Comparison of ENCODE assay signal across 17 cellular contexts in genomic region chr17:42001729-42002128, GRCh38. TPM values are rescaled to one million over a fixed set of nuclear protein-coding genes. Genes with fewer than 3 reads are reported as not detected.
DNase-seq lines count a peak whose midpoint lies in the region; ATAC-seq and TF ChIP-seq lines count a peak whose summit lies in the region.
"Had no signal": no experiment of that assay in that cellular context is flagged by ENCODE, and none has a peak within 500 bp of the region (broad histone marks: within the 10 kb centered on the region; RNA-seq: fewer than 3 reads in every experiment).

No MANE protein-coding gene starts in this region.

- H3K27ac ChIP-seq in IMR-90 (ENCODE audit: insufficient read depth, low read length) (no peak overlapping the region), caudate nucleus (ENCODE audit: low read depth, low read length) (peak overlapping the region; percentile 81), temporal lobe (ENCODE audit: low read depth, low read length) (peak overlapping the region; percentile 94)
- H3K27ac ChIP-seq: RWPE1 had no signal

- H4K91ac ChIP-seq in IMR-90 (ENCODE audit: insufficient read depth, low read depth, low read length) = no peak overlapping the region

- TF ChIP-seq RAD21 in IMR-90 (IDR thresholded peaks at IDR 0.05; ENCODE audit: low read length) = no peak

- H4K5ac ChIP-seq in IMR-90 (ENCODE audit: low read depth, low read length) = no peak overlapping the region

- H3K4me3 ChIP-seq in IMR-90 (ENCODE audit: insufficient read depth, low read depth, low read length) = no peak overlapping the region
- H3K4me3 ChIP-seq: GM23338, MG63 had no signal

- H2AK5ac ChIP-seq in IMR-90 (ENCODE audit: low read depth, low read length) = no peak overlapping the region

- no peak overlapping the region for H2BK5ac ChIP-seq in IMR-90 (ENCODE audit: low read depth, low read length, poor library complexity, severe bottlenecking)

- H2AK9ac ChIP-seq in IMR-90 (replicated peaks; ENCODE audit: low read depth, low read length, poor library complexity) = no peak overlapping the region

- H2BK15ac ChIP-seq in IMR-90 (ENCODE audit: low read depth, low read length) = no peak overlapping the region

- no TSS peak for BruUV-seq in IMR-90 (replicated peaks; lab: Mats Ljungman, UMichigan)

- TF ChIP-seq POLR2A in IMR-90 (IDR thresholded peaks at IDR 0.05; ENCODE audit: low read depth, low read length) = no peak

- H3K4me3 Mint-ChIP-seq in stimulated activated memory B cell treated with anti-CD40 and anti-IgM and Interleukin-4, amounts not matched to agents 10 μg/mL and 1 μg/mL and 100 μg/mL, for 72 hours = no peak overlapping the region
- H3K4me3 Mint-ChIP-seq: B cell; CD4-positive, alpha-beta T cell; GM23338 had no signal

- intact Hi-C loops in IMR-90 (cut with micrococcal nuclease) = loop anchor here (2.0 kb wide), 1 partner anchor 15 kb away; the partner anchor contains the start of gene DNAJC7

- H3K4me1 ChIP-seq in IMR-90 (ENCODE audit: control insufficient read depth, insufficient read depth, low read length) = peaks cover 15% of the 10 kb centered on the region

- H3K4me2 ChIP-seq in IMR-90 (ENCODE audit: low read depth, low read length) = no peak overlapping the region
- H3K4me2 ChIP-seq: GM23338 had no signal

- no peak for TF ChIP-seq CTCF in IMR-90 (conservative IDR thresholded peaks at IDR 0.05; ENCODE audit: low read depth, low read length)

- no peak overlapping the region for H2BK120ac ChIP-seq in IMR-90 (ENCODE audit: low read depth, low read length)

- no peaks in the 10 kb centered on the region for H3K27me3 Mint-ChIP-seq in stimulated activated memory B cell treated with anti-CD40 and anti-IgM and Interleukin-4, amounts not matched to agents 10 μg/mL and 1 μg/mL and 100 μg/mL, for 72 hours
- H3K27me3 Mint-ChIP-seq: B cell; CD4-positive, alpha-beta T cell had no signal

- POLR2A ChIA-PET in IMR-90 (lab: Charles Lee; ENCODE audit: unreplicated experiment) = no interaction called here

- H4K20me1 ChIP-seq in IMR-90 (ENCODE audit: insufficient read depth, low read length) = peaks cover 57% of the 10 kb centered on the region

- H3K36me3 ChIP-seq in IMR-90 (ENCODE audit: control insufficient read depth, insufficient read depth, low read length) = peaks cover 29% of the 10 kb centered on the region

- H4K8ac ChIP-seq in IMR-90 (ENCODE audit: low read depth in 2 of 2, low read length in 2 of 2) = no peak overlapping the region

- H3K56ac ChIP-seq in IMR-90 (ENCODE audit: extremely low read depth, insufficient read depth, low read length) = no peak overlapping the region

- peaks cover 45 to 81% of the 10 kb centered on the region in 2 experiments for H3K79me1 ChIP-seq in IMR-90 (ENCODE audit: low read depth in 1 of 2, low read length in 2 of 2)

- no peak overlapping the region for H3K23ac ChIP-seq in IMR-90 (ENCODE audit: low read depth, low read length)

- no peak overlapping the region for H3K18ac ChIP-seq in IMR-90 (ENCODE audit: low read depth, low read length)

- ATAC-seq in IMR-90 (ENCODE audit: low read depth) = no peak
- no peak for ATAC-seq in GM18498 (IDR thresholded peaks at IDR 0.05; ENCODE audit: unreplicated experiment)
- no peak for ATAC-seq in stimulated activated memory B cell treated with anti-CD40 and anti-IgM and Interleukin-4, amounts not matched to agents 10 μg/mL and 1 μg/mL and 100 μg/mL, for 72 hours
- ATAC-seq: GM23338, HCT116, PC-3 had no signal

- no peak overlapping the region for H3K4ac ChIP-seq in IMR-90 (ENCODE audit: low read depth, low read length)

- CTCF ChIA-PET in IMR-90 (lab: Yijun Ruan, JAX) = no interaction called here

- H2AFZ ChIP-seq in IMR-90 (replicated peaks; ENCODE audit: low read length, poor library complexity) = no peak overlapping the region
- H2AFZ ChIP-seq: GM23338 had no signal

- H3K9ac ChIP-seq in IMR-90 (ENCODE audit: low read depth, low read length) = no peak overlapping the region

- H3K4me1 Mint-ChIP-seq in stimulated activated memory B cell treated with anti-CD40 and anti-IgM and Interleukin-4, amounts not matched to agents 10 μg/mL and 1 μg/mL and 100 μg/mL, for 72 hours = peaks cover 13% of the 10 kb centered on the region
- H3K4me1 Mint-ChIP-seq: GM23338 had no signal

- DNase-seq in IMR-90 (no peak), caudate nucleus (lab: John Stamatoyannopoulos, UW) (no peak)
- DNase-seq: CD4-positive, alpha-beta T cell; DMS79; MG63; NCI-H1092 treated with DMSO at 0.1 percent for 48 hours; NCI-H2081 treated with DMSO at 0.1 percent for 48 hours; NCI-H510A; NCI-H774; PC-3 had no signal

- peaks cover 17% of the 10 kb centered on the region for H3K9me1 ChIP-seq in IMR-90 (ENCODE audit: insufficient read depth, low read length)

- in situ Hi-C loops in IMR-90 (cut with MboI; ENCODE audit: low sequenced_read_pairs) = no loop called here

- no peak overlapping the region for H2BK20ac ChIP-seq in IMR-90 (ENCODE audit: low read depth, low read length)

- dilution Hi-C loops in IMR-90 (cut with HindIII; ENCODE audit: low sequenced_read_pairs, unreplicated experiment) = no loop called here

- H3K27me3 ChIP-seq in IMR-90 (ENCODE audit: control insufficient read depth, insufficient read depth, low read length) = no peaks in the 10 kb centered on the region
- H3K27me3 ChIP-seq: MG63 had no signal

- no peaks in the 10 kb centered on the region for H3K9me3 Mint-ChIP-seq in stimulated activated memory B cell treated with anti-CD40 and anti-IgM and Interleukin-4, amounts not matched to agents 10 μg/mL and 1 μg/mL and 100 μg/mL, for 72 hours
- H3K9me3 Mint-ChIP-seq: CD4-positive, alpha-beta T cell; GM23338 had no signal

- H3K27ac Mint-ChIP-seq in stimulated activated memory B cell treated with anti-CD40 and anti-IgM and Interleukin-4, amounts not matched to agents 10 μg/mL and 1 μg/mL and 100 μg/mL, for 72 hours = no peak overlapping the region
- H3K27ac Mint-ChIP-seq: B cell; CD4-positive, alpha-beta T cell; GM23338 had no signal

- peaks cover 40% of the 10 kb centered on the region for H3K36me3 Mint-ChIP-seq in stimulated activated memory B cell treated with anti-CD40 and anti-IgM and Interleukin-4, amounts not matched to agents 10 μg/mL and 1 μg/mL and 100 μg/mL, for 72 hours

- no peak overlapping the region for H3K14ac ChIP-seq in IMR-90 (replicated peaks; ENCODE audit: low read depth, low read length)

- WGBS in IMR-90 (ENCODE audit: extremely low coverage in 2 of 2, insufficient read length in 1 of 2), 2 experiments = no CpG with 5 or more reads among the region's 2 CpGs

- H3K9me3 ChIP-seq in IMR-90 (ENCODE audit: control insufficient read depth, insufficient read depth, low read length) = no peaks in the 10 kb centered on the region
- H3K9me3 ChIP-seq: MG63 had no signal

TF ChIP-seq in IMR-90, 13 proteins besides CTCF, POLR2A, EP300 and RAD21:
- no peak for TF ChIP-seq SMC3 (IDR thresholded peaks at IDR 0.05; ENCODE audit: low read depth, low read length)
- peak; percentile 76 for TF ChIP-seq MAFK (IDR thresholded peaks at IDR 0.05; ENCODE audit: low read depth, low read length)
- TF ChIP-seq RCOR1 (IDR thresholded peaks at IDR 0.05; ENCODE audit: insufficient replicate concordance, low read length) = no peak
- TF ChIP-seq USF2 (IDR thresholded peaks at IDR 0.05; ENCODE audit: low read depth, low read length) = no peak
- TF ChIP-seq MAZ (IDR thresholded peaks at IDR 0.05; ENCODE audit: borderline replicate concordance, low read depth, low read length) = no peak
- TF ChIP-seq CHD1 (IDR thresholded peaks at IDR 0.05; ENCODE audit: low read depth, low read length) = no peak
- no peak for TF ChIP-seq BHLHE40 (IDR thresholded peaks at IDR 0.05; ENCODE audit: low read depth, low read length)

RNA-seq across cellular contexts. Expression of gene DNAJC7, which starts 15.5 kb away (rescaled TPM):
- total RNA-seq in IMR-90 (2012; rRNA removed) = 71.7 and 76.9 TPM in 2 replicates
- 42.3 and 49.3 TPM in 2 replicates for polyA plus RNA-seq in IMR-90 (2012; rRNA removed)
- 12.0 and 27.7 TPM in 2 replicates for polyA plus RNA-seq in IMR-90 (2012; cell fraction: cytosol; rRNA removed)
- polyA plus RNA-seq in IMR-90 (2012; cell fraction: nucleus; rRNA removed; ENCODE audit: low replicate concordance) = 7.6 and 30.8 TPM in 2 replicates
- 63.2 TPM for total RNA-seq in temporal lobe

RNA-seq across cellular contexts. Expression of gene NKIRAS2, which starts 18.2 kb away (rescaled TPM):
- 20.8 and 25.6 TPM in 2 replicates for total RNA-seq in IMR-90 (2012; rRNA removed)
- polyA plus RNA-seq in IMR-90 (2012; rRNA removed) = 51.8 and 55.1 TPM in 2 replicates
- polyA plus RNA-seq in IMR-90 (2012; cell fraction: cytosol; rRNA removed) = 41.4 and 62.6 TPM in 2 replicates
- polyA plus RNA-seq in IMR-90 (2012; cell fraction: nucleus; rRNA removed; ENCODE audit: low replicate concordance) = 48.8 and 49.1 TPM in 2 replicates
- total RNA-seq in temporal lobe = 31.7 TPM

RNA-seq across cellular contexts. Expression of gene CNP, which starts 35.1 kb away (rescaled TPM):
- total RNA-seq in IMR-90 (2012; rRNA removed) (45.5 and 50.3 TPM in 2 replicates), temporal lobe (39.8 TPM)
- polyA plus RNA-seq in IMR-90 (2012; rRNA removed) = 46.4 and 56.5 TPM in 2 replicates
- polyA plus RNA-seq in IMR-90 (2012; cell fraction: cytosol; rRNA removed) = 41.3 and 45.2 TPM in 2 replicates
- polyA plus RNA-seq in IMR-90 (2012; cell fraction: nucleus; rRNA removed; ENCODE audit: low replicate concordance) = 22.1 and 29.8 TPM in 2 replicates

RNA-seq across cellular contexts. Expression of gene C17orf113, which starts 48.7 kb away (rescaled TPM):
- total RNA-seq in IMR-90 (2012; rRNA removed) = under 0.01 TPM in 1 of 2 replicates, not detected in the other
- 0.03 and 0.07 TPM in 2 replicates for polyA plus RNA-seq in IMR-90 (2012; rRNA removed)
- polyA plus RNA-seq in IMR-90 (2012; cell fraction: cytosol; rRNA removed) = 0.06 and 0.10 TPM in 2 replicates
- polyA plus RNA-seq in IMR-90 (2012; cell fraction: nucleus; rRNA removed; ENCODE audit: low replicate concordance) = 0.08 and 0.10 TPM in 2 replicates
- 2.5 TPM for total RNA-seq in temporal lobe
